Comparison of ENCODE assay signal across 20 cellular contexts in the genomic region with DNA sequence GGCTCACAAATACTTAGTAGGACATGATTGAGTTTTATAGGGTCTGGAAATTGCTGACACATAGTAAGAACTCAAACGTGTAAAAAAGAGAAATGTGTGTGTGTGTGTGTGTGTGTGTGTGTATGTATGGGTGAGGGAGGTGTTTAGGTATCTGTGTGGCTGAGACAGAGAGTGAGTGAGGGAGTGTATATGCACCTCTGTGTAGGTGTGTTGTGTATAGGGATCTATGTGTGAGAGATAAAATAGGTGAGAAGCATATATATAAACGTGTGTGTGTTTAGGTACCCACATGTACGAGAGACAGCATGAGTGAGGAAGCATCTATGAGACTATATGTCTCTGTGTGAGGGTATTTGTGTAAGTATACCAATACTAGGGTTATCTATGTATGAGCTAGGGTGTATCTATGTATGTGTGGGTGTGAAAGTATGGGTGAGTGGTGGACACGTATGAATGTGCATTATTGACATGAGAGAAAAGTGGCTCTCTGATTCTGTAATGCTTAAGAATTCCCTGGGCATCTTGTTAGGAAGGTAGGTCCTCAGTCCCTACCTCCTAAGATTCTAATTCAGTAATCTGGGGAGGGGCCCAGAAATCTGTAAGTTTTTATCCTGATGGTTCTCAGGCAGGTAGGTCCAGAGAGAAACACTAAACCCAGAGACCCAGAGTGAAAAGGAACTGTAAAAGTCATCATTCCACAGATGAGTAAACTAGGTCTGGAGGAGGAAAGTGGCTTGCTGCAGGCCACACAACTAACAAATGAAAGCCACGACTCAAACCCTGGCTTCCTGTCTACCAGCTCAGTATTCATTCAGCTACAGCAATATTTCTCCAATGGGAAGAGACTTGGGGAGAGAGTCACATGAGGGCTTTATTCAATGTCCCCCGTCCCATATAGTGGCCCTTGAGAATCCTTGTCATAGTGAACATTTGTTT.
DNase-seq lines count a peak whose midpoint lies in the region; ATAC-seq and TF ChIP-seq lines count a peak whose summit lies in the region.
"Had no signal": no experiment of that assay in that cellular context is flagged by ENCODE, and none has a peak within 500 bp of the region (broad histone marks: within the 10 kb centered on the region; RNA-seq: fewer than 3 reads in every experiment).

No MANE protein-coding gene starts in this region.

- DNase-seq in activated T-helper 1 cell treated with anti-CD3 and anti-CD28 coated beads, Interleukin-12 subunit alpha, Interleukin-12 subunit beta, Interleukin-2, Interleukin-4 antibody, amounts not matched to agents 30 ng/mL and 10 ng/mL and 1 ng/mL, durations not matched to agents 14 hours and 24 hours and 36 hours (ENCODE audit: low spot score), result no peak
- no peak for DNase-seq in ecto neural progenitor cell (ENCODE audit: low spot score)
- no peak for DNase-seq in thyroid gland
- no peak for DNase-seq in glutamatergic neuron
- no peak for DNase-seq in NCI-H1694 (lab: John Stamatoyannopoulos, UW)
- DNase-seq: HFFc6; MM.1S; NCI-H2081 treated with DMSO at 0.1 percent for 48 hours; NCI-H774; nucleus accumbens; right lobe of liver; stimulated activated CD4-positive, alpha-beta T cell treated with anti-CD3 and anti-CD28 coated beads, Interleukin-4, amount 100 ng/mL, for 1 hour; trophoblast cell had no signal

- H3K36me3 ChIP-seq in thyroid gland, result no peaks in the 10 kb centered on the region
- H3K36me3 ChIP-seq: BLaER1, right lobe of liver had no signal

- H3K27ac ChIP-seq in thyroid gland, result no peak overlapping the region
- H3K27ac ChIP-seq: BLaER1, hepatocyte, right lobe of liver had no signal

- intact Hi-C loops in activated T-helper 1 cell treated with anti-CD3 and anti-CD28 coated beads, Interleukin-12 subunit alpha, Interleukin-12 subunit beta, Interleukin-2, Interleukin-4 antibody, amounts not matched to agents 30 ng/mL and 10 ng/mL and 1 ng/mL, durations not matched to agents 14 hours and 24 hours and 36 hours (cut with micrococcal nuclease), result loop anchor here (1.0 kb wide), 3 partner anchors 16 to 69 kb away; no protein-coding TSS in a partner anchor
- intact Hi-C loops in thyroid gland (cut with DNase I), result no loop called here

- ATAC-seq in GM18511 (IDR thresholded peaks at IDR 0.05; ENCODE audit: unreplicated experiment), result peak; percentile 74
- ATAC-seq in GM19351 (IDR thresholded peaks at IDR 0.05; ENCODE audit: unreplicated experiment), result peak; percentile 82
- peak; percentile 70 for ATAC-seq in HG02884 (IDR thresholded peaks at IDR 0.05; ENCODE audit: unreplicated experiment)
- ATAC-seq: HepG2, right lobe of liver had no signal

- no peak for TF ChIP-seq CTCF in thyroid gland (IDR thresholded peaks at IDR 0.05)
- TF ChIP-seq CTCF in glutamatergic neuron (IDR thresholded peaks at IDR 0.05; ENCODE audit: partially characterized antibody, unreplicated experiment), result no peak

- no peak for TF ChIP-seq POLR2A in thyroid gland (IDR thresholded peaks at IDR 0.05)

- no peak overlapping the region for H3K4me3 ChIP-seq in thyroid gland (replicated peaks in 1 of 3)
- H3K4me3 ChIP-seq: BLaER1, hepatocyte, right lobe of liver had no signal

- no peaks in the 10 kb centered on the region for H3K27me3 ChIP-seq in thyroid gland
- H3K27me3 ChIP-seq: BLaER1, hepatocyte, right lobe of liver had no signal

- peaks cover 16% of the 10 kb centered on the region for H3K4me1 Mint-ChIP-seq in activated T-helper 1 cell treated with anti-CD3 and anti-CD28 coated beads, Interleukin-12 subunit alpha, Interleukin-12 subunit beta, Interleukin-2, Interleukin-4 antibody, amounts not matched to agents 30 ng/mL and 10 ng/mL and 1 ng/mL, durations not matched to agents 14 hours and 24 hours and 36 hours (ENCODE audit: low read depth)
- H3K4me1 Mint-ChIP-seq in glutamatergic neuron (ENCODE audit: low read depth, unreplicated experiment), result no peaks in the 10 kb centered on the region
- H3K4me1 Mint-ChIP-seq: activated naive CD4-positive, alpha-beta T cell treated with anti-CD3 and anti-CD28 coated beads, Interleukin-2, amount 50 U/mL, for 24 hours had no signal

- H3K4me3 Mint-ChIP-seq in activated T-helper 1 cell treated with anti-CD3 and anti-CD28 coated beads, Interleukin-12 subunit alpha, Interleukin-12 subunit beta, Interleukin-2, Interleukin-4 antibody, amounts not matched to agents 30 ng/mL and 10 ng/mL and 1 ng/mL, durations not matched to agents 14 hours and 24 hours and 36 hours, result no peak overlapping the region
- H3K4me3 Mint-ChIP-seq in glutamatergic neuron (ENCODE audit: unreplicated experiment), result no peak overlapping the region
- H3K4me3 Mint-ChIP-seq: activated naive CD4-positive, alpha-beta T cell treated with anti-CD3 and anti-CD28 coated beads, Interleukin-2, amount 50 U/mL, for 24 hours; HFFc6 had no signal

- WGBS in thyroid gland, 2 donors, result 69 to 86% methylated on average over 6 of the region's 6 CpGs

- H3K27ac Mint-ChIP-seq in activated T-helper 1 cell treated with anti-CD3 and anti-CD28 coated beads, Interleukin-12 subunit alpha, Interleukin-12 subunit beta, Interleukin-2, Interleukin-4 antibody, amounts not matched to agents 30 ng/mL and 10 ng/mL and 1 ng/mL, durations not matched to agents 14 hours and 24 hours and 36 hours, result peak overlapping the region; percentile 3
- no peak overlapping the region for H3K27ac Mint-ChIP-seq in glutamatergic neuron (ENCODE audit: unreplicated experiment)
- H3K27ac Mint-ChIP-seq: activated naive CD4-positive, alpha-beta T cell treated with anti-CD3 and anti-CD28 coated beads, Interleukin-2, amount 50 U/mL, for 24 hours; HFFc6 had no signal

- no peaks in the 10 kb centered on the region for H3K4me1 ChIP-seq in thyroid gland
- H3K4me1 ChIP-seq: BLaER1, right lobe of liver had no signal

- no peaks in the 10 kb centered on the region for H3K36me3 Mint-ChIP-seq in activated T-helper 1 cell treated with anti-CD3 and anti-CD28 coated beads, Interleukin-12 subunit alpha, Interleukin-12 subunit beta, Interleukin-2, Interleukin-4 antibody, amounts not matched to agents 30 ng/mL and 10 ng/mL and 1 ng/mL, durations not matched to agents 14 hours and 24 hours and 36 hours (ENCODE audit: low read depth)
- no peaks in the 10 kb centered on the region for H3K36me3 Mint-ChIP-seq in glutamatergic neuron (ENCODE audit: unreplicated experiment)
- H3K36me3 Mint-ChIP-seq: activated naive CD4-positive, alpha-beta T cell treated with anti-CD3 and anti-CD28 coated beads, Interleukin-2, amount 50 U/mL, for 24 hours had no signal

- H3K9me3 ChIP-seq in thyroid gland, result no peaks in the 10 kb centered on the region
- H3K9me3 ChIP-seq: right lobe of liver had no signal

- H3K27me3 Mint-ChIP-seq in activated T-helper 1 cell treated with anti-CD3 and anti-CD28 coated beads, Interleukin-12 subunit alpha, Interleukin-12 subunit beta, Interleukin-2, Interleukin-4 antibody, amounts not matched to agents 30 ng/mL and 10 ng/mL and 1 ng/mL, durations not matched to agents 14 hours and 24 hours and 36 hours (ENCODE audit: insufficient read depth), result peaks cover 6% of the 10 kb centered on the region
- H3K27me3 Mint-ChIP-seq in glutamatergic neuron (ENCODE audit: unreplicated experiment), result no peaks in the 10 kb centered on the region

- H3K9me3 Mint-ChIP-seq in activated T-helper 1 cell treated with anti-CD3 and anti-CD28 coated beads, Interleukin-12 subunit alpha, Interleukin-12 subunit beta, Interleukin-2, Interleukin-4 antibody, amounts not matched to agents 30 ng/mL and 10 ng/mL and 1 ng/mL, durations not matched to agents 14 hours and 24 hours and 36 hours, result no peaks in the 10 kb centered on the region
- H3K9me3 Mint-ChIP-seq in glutamatergic neuron (ENCODE audit: unreplicated experiment), result no peaks in the 10 kb centered on the region
- H3K9me3 Mint-ChIP-seq: activated naive CD4-positive, alpha-beta T cell treated with anti-CD3 and anti-CD28 coated beads, Interleukin-2, amount 50 U/mL, for 24 hours had no signal
